Comparison of ENCODE assay signal across 9 cellular contexts in genomic region chr20:53736757-53737403, GRCh38.
A peak's percentile ranks its signal among the peaks of the same experiment; 100 is the strongest.
DNase-seq lines count a peak whose midpoint lies in the region; ATAC-seq, FAIRE-seq and TF ChIP-seq lines count a peak whose summit lies in the region.
"Had no signal": no experiment of that assay in that cellular context is flagged by ENCODE, and none has a peak within 500 bp of the region (broad histone marks: within the 10 kb centered on the region; RNA-seq: fewer than 3 reads in every experiment).

No MANE protein-coding gene starts in this region.

- H3K9me3 Mint-ChIP-seq in CD8-positive, alpha-beta T cell = no peaks in the 10 kb centered on the region
- H3K9me3 Mint-ChIP-seq in GM23338 = no peaks in the 10 kb centered on the region

- H3K23me2 ChIP-seq in H1 (ENCODE audit: low read depth, low read length) = no peaks in the 10 kb centered on the region

- no peaks in the 10 kb centered on the region for H3K27me3 Mint-ChIP-seq in CD8-positive, alpha-beta T cell (ENCODE audit: low read depth)
- peaks cover 14% of the 10 kb centered on the region for H3K27me3 Mint-ChIP-seq in GM23338 (ENCODE audit: insufficient read depth, low read depth, poor library complexity)

- no peak overlapping the region for H3K4me3 ChIP-seq in CD8-positive, alpha-beta T cell (ENCODE audit: low read depth, low read length)
- peak overlapping the region; percentile 19; the same call in 1 of the 2 replicates for H3K4me3 ChIP-seq in GM23338
- peak overlapping the region; percentile 17 to 33; a peak in 3 of 4 replicates for H3K4me3 ChIP-seq in Panc1 (ENCODE audit: low read depth in 2 of 2, low read length in 2 of 2)
- peak overlapping the region in 1 of 4 experiments; percentile 41; a peak in 1 of 8 replicates for H3K4me3 ChIP-seq in H1 (ENCODE audit: extremely low read depth in 1 of 4, insufficient read depth in 2 of 4, low read depth in 3 of 4, low read length in 4 of 4)
- peak overlapping the region; percentile 50 for H3K4me3 ChIP-seq in neuron (ENCODE audit: low read length)
- H3K4me3 ChIP-seq: lung had no signal

- peak overlapping the region; percentile 65 for H2BK120ac ChIP-seq in H1 (replicated peaks; ENCODE audit: low read depth, low read length)

- ATAC-seq in CD8-positive, alpha-beta T cell = no peak
- ATAC-seq in GM23338 (peak; percentile 50), Panc1 (peak; percentile 3; the same call in 1 of the 2 replicates)

- H2BK12ac ChIP-seq in H1 (ENCODE audit: low read depth, low read length) = peak overlapping the region; percentile 97

- TF ChIP-seq EP300 in H1 (IDR thresholded peaks at IDR 0.05; ENCODE audit: borderline replicate concordance in 1 of 2, low read depth in 2 of 2, low read length in 2 of 2) = no peak

- H2BK15ac ChIP-seq in H1 (ENCODE audit: low read length) = no peak overlapping the region

- H2AK5ac ChIP-seq in H1 (ENCODE audit: low read depth, low read length) = peak overlapping the region; percentile 32; the same call in 1 of the 2 replicates

- peak overlapping the region; percentile 14 for H3K4ac ChIP-seq in H1 (replicated peaks; ENCODE audit: insufficient read length, low read depth, low read length)

- H3K36me3 Mint-ChIP-seq in CD8-positive, alpha-beta T cell = no peaks in the 10 kb centered on the region
- no peaks in the 10 kb centered on the region for H3K36me3 Mint-ChIP-seq in GM23338 (ENCODE audit: low read depth)

- H3K79me1 ChIP-seq in H1 (ENCODE audit: low read depth, low read length) = no peaks in the 10 kb centered on the region

- H3K9me3 ChIP-seq in CD8-positive, alpha-beta T cell (ENCODE audit: low read length) = no peaks in the 10 kb centered on the region
- no peaks in the 10 kb centered on the region for H3K9me3 ChIP-seq in Panc1 (ENCODE audit: control insufficient read depth, insufficient read depth, low read depth, low read length)
- H3K9me3 ChIP-seq in H1 (ENCODE audit: insufficient read depth in 2 of 2, low read depth in 1 of 2, low read length in 1 of 2) = no peaks in the 10 kb centered on the region
- H3K9me3 ChIP-seq in neuron (ENCODE audit: low read length) = no peaks in the 10 kb centered on the region

- no peak for DNase-seq in CD8-positive, alpha-beta T cell
- peak; percentile 80 for DNase-seq in GM23338 (ENCODE audit: low spot score)
- DNase-seq in Panc1 (ENCODE audit: low read depth, low spot score) = peak; percentile 57
- DNase-seq in H1 (ENCODE audit: low read depth in 1 of 2, low spot score in 2 of 2) = no peak
- no peak for DNase-seq in putamen (ENCODE audit: low spot score)
- no peak for DNase-seq in mucosa of gallbladder (ENCODE audit: low spot score)
- no peak for DNase-seq in OCI-M2 (lab: John Stamatoyannopoulos, UW; ENCODE audit: unreplicated experiment)

- CTCF ChIA-PET in CD8-positive, alpha-beta T cell (lab: Charles Lee) = interaction anchor here (1.0 to 2.3 kb wide), 7 partner anchors 9 to 133 kb away, joined by 3 to 7 read pairs (median 3); no protein-coding TSS in a partner anchor
- CTCF ChIA-PET in Panc1 (lab: Charles Lee) = interaction anchor here (0.7 kb wide), 1 partner anchor 40 kb away, joined by 3 read pairs; no protein-coding TSS in a partner anchor
- CTCF ChIA-PET in H1 (lab: Charles Lee; ENCODE audit: partially characterized antibody) = interaction anchor here (0.6 to 2.7 kb wide), 10 partner anchors 12 to 190 kb away, joined by 3 to 11 read pairs (median 3); no protein-coding TSS in a partner anchor

- H4K20me1 ChIP-seq in GM23338 (replicated peaks; ENCODE audit: insufficient read depth) (no peaks in the 10 kb centered on the region), H1 (replicated peaks in 1 of 2; ENCODE audit: control insufficient read depth in 1 of 2, insufficient read depth in 2 of 2, low read length in 2 of 2) (no peaks in the 10 kb centered on the region)

- H3K9ac ChIP-seq in H1 (replicated peaks in 1 of 4; ENCODE audit: extremely low read depth in 1 of 4, low read depth in 3 of 4, low read length in 3 of 4) = peak overlapping the region in 3 of 4 experiments; percentile 1 to 59 (median 28); a peak in 4 of 7 replicates

- H3K18ac ChIP-seq in H1 (ENCODE audit: extremely low read depth, low read length) = peak overlapping the region; percentile 84

- BruUV-seq in Panc1 (replicated peaks; lab: Mats Ljungman, UMichigan) = TSS peak; percentile 60

- no peak overlapping the region for H3K27ac ChIP-seq in CD8-positive, alpha-beta T cell (ENCODE audit: low read depth, low read length)
- H3K27ac ChIP-seq in GM23338 (ENCODE audit: low read depth) = peak overlapping the region; percentile 95
- peak overlapping the region; percentile 100 for H3K27ac ChIP-seq in Panc1 (ENCODE audit: low read length)
- peak overlapping the region; percentile 76 for H3K27ac ChIP-seq in H1 (ENCODE audit: low read depth, low read length)

- H3K4me2 ChIP-seq in GM23338 (peak overlapping the region; percentile 65), H1 (ENCODE audit: insufficient read depth in 1 of 2, low read depth in 2 of 2, low read length in 2 of 2) (peak overlapping the region; percentile 50 to 56)

- WGBS in H1 (ENCODE audit: extremely low coverage in 1 of 2, insufficient coverage in 1 of 2, insufficient read length in 1 of 2, insufficient replicate concordance in 2 of 2, low coverage in 1 of 2, low lambda C conversion rate in 2 of 2, missing lambda C conversion rate in 1 of 2), 2 experiments = 32% methylated on average over 6 of the region's 6 CpGs; no CpG with 5 or more reads in 1 of the 2 experiments

- no peak overlapping the region for H3K56ac ChIP-seq in H1 (replicated peaks; ENCODE audit: insufficient read length, low read depth, low read length)

- no peak for TF ChIP-seq CTCF in CD8-positive, alpha-beta T cell (IDR thresholded peaks at IDR 0.05)
- TF ChIP-seq CTCF in GM23338 (conservative IDR thresholded peaks at IDR 0.05; ENCODE audit: low read depth in 2 of 2) (no peak), Panc1 (IDR thresholded peaks at IDR 0.05) (no peak), H1 (IDR thresholded peaks at IDR 0.05; ENCODE audit: control extremely low read depth in 1 of 3, insufficient read depth in 1 of 3, low read depth in 1 of 3, low read length in 3 of 3) (no peak)

- H3K4me1 Mint-ChIP-seq in CD8-positive, alpha-beta T cell (ENCODE audit: low read depth) = peaks cover 40% of the 10 kb centered on the region
- H3K4me1 Mint-ChIP-seq in GM23338 = peaks cover 69% of the 10 kb centered on the region

- H3K14ac ChIP-seq in H1 (ENCODE audit: insufficient read length) = no peak overlapping the region

- H4K5ac ChIP-seq in H1 (ENCODE audit: insufficient read length, low read depth, low read length) = peak overlapping the region; percentile 76

- in situ Hi-C loops in Panc1 (cut with HindIII; ENCODE audit: low pct_unique_long_range_greater_than_20kb, low sequenced_read_pairs) = no loop called here

- peak overlapping the region; percentile 83 for H3K27ac Mint-ChIP-seq in CD8-positive, alpha-beta T cell
- peak overlapping the region; percentile 98 for H3K27ac Mint-ChIP-seq in GM23338

- no peak overlapping the region for H4K8ac ChIP-seq in H1 (ENCODE audit: extremely low read depth, insufficient read depth, low read length)

- no peak for FAIRE-seq in H1 (lab: Jason Lieb, UNC)

- H2BK20ac ChIP-seq in H1 (ENCODE audit: low read length) = peak overlapping the region; percentile 95

- H3K36me3 ChIP-seq in CD8-positive, alpha-beta T cell (ENCODE audit: insufficient read depth, low read length) = no peaks in the 10 kb centered on the region
- H3K36me3 ChIP-seq in GM23338 (ENCODE audit: insufficient read depth) (no peaks in the 10 kb centered on the region), Panc1 (ENCODE audit: control insufficient read depth, insufficient read depth, low read length) (no peaks in the 10 kb centered on the region), H1 (ENCODE audit: control insufficient read depth in 2 of 4, insufficient read depth in 4 of 4, low read length in 3 of 4) (no peaks in the 10 kb centered on the region), neuron (ENCODE audit: insufficient read depth, low read length) (no peaks in the 10 kb centered on the region)

- TF ChIP-seq POLR2A in H1 (IDR thresholded peaks at IDR 0.05; ENCODE audit: control extremely low read depth in 1 of 2, low read depth in 2 of 2, low read length in 2 of 2) = peak in 1 of 2 experiments; percentile 48; a peak in 1 of 3 replicates

- H3K23ac ChIP-seq in H1 (ENCODE audit: insufficient read length) = no peak overlapping the region

- H3F3A ChIP-seq in GM23338 (replicated peaks; ENCODE audit: low read depth) = no peaks in the 10 kb centered on the region

- peak overlapping the region; percentile 96 for H2BK5ac ChIP-seq in H1 (ENCODE audit: low read depth, low read length)

- intact Hi-C loops in CD8-positive, alpha-beta T cell (cut with DNase I, micrococcal nuclease) = no loop called here
- intact Hi-C loops in Panc1 (cut with micrococcal nuclease; ENCODE audit: unreplicated experiment) = loop anchor here (10.0 kb wide), 1 partner anchor 142 kb away; the partner anchor contains the start of gene ZNF217

- H3K4me1 ChIP-seq in CD8-positive, alpha-beta T cell (ENCODE audit: insufficient read depth, low read length) = peaks cover 20% of the 10 kb centered on the region
- H3K4me1 ChIP-seq in GM23338 (ENCODE audit: insufficient read depth) (peaks cover 63% of the 10 kb centered on the region), Panc1 (ENCODE audit: control insufficient read depth, insufficient read depth, low read length) (peaks cover 73% of the 10 kb centered on the region), H1 (replicated peaks in 1 of 4; ENCODE audit: control insufficient read depth in 3 of 4, insufficient read depth in 4 of 4, low read length in 3 of 4) (peaks cover 23 to 40% (median 38%) of the 10 kb centered on the region in 4 experiments; a peak in 6 of 7 replicates), neuron (ENCODE audit: insufficient read depth, low read length) (peaks cover 62% of the 10 kb centered on the region)

- peak overlapping the region; percentile 67; the same call in 1 of the 2 replicates for H2AFZ ChIP-seq in GM23338
- H2AFZ ChIP-seq in H1 (ENCODE audit: low read length) = no peak overlapping the region; the same call in 1 of the 2 replicates
- H2AFZ ChIP-seq in neuron (ENCODE audit: low read depth, low read length) = peak overlapping the region; percentile 29

- TF ChIP-seq RAD21 in H1 (IDR thresholded peaks at IDR 0.05 in 1 of 2, conservative IDR thresholded peaks at IDR 0.05 in 1 of 2; ENCODE audit: low read depth in 2 of 2, low read length in 2 of 2) = no peak

- H4K91ac ChIP-seq in H1 (replicated peaks; ENCODE audit: insufficient read length, low read length) = peak overlapping the region; percentile 75

- peak overlapping the region; percentile 67 for H3K4me3 Mint-ChIP-seq in CD8-positive, alpha-beta T cell
- peak overlapping the region; percentile 56 for H3K4me3 Mint-ChIP-seq in GM23338

- POLR2A ChIA-PET in CD8-positive, alpha-beta T cell (lab: Charles Lee) = interaction anchor here (0.6 to 2.0 kb wide), 5 partner anchors 14 to 130 kb away, joined by 3 to 6 read pairs (median 4); no protein-coding TSS in a partner anchor
- POLR2A ChIA-PET in Panc1 (lab: Charles Lee) (interaction anchor here (0.5 to 1.1 kb wide), 9 partner anchors 43 to 447 kb away, joined by 3 to 7 read pairs (median 4); no protein-coding TSS in a partner anchor), H1 (lab: Charles Lee; ENCODE audit: partially characterized antibody) (interaction anchor here (0.7 to 1.7 kb wide), 9 partner anchors 10 to 127 kb away, joined by 3 to 5 read pairs (median 3); no protein-coding TSS in a partner anchor)

- no peaks in the 10 kb centered on the region for H3K27me3 ChIP-seq in CD8-positive, alpha-beta T cell (ENCODE audit: insufficient read depth, low read length)
- H3K27me3 ChIP-seq in GM23338 (ENCODE audit: insufficient read depth) = no peaks in the 10 kb centered on the region
- no peaks in the 10 kb centered on the region for H3K27me3 ChIP-seq in Panc1 (ENCODE audit: control insufficient read depth, insufficient read depth, low read length)
- no peaks in the 10 kb centered on the region for H3K27me3 ChIP-seq in H1 (replicated peaks in 1 of 4; ENCODE audit: control insufficient read depth in 3 of 4, extremely low read depth in 1 of 4, insufficient read depth in 3 of 4, low read length in 3 of 4)
- H3K27me3 ChIP-seq in neuron (ENCODE audit: insufficient read depth, low read length) = no peaks in the 10 kb centered on the region

- no peaks in the 10 kb centered on the region for H3K79me2 ChIP-seq in GM23338 (replicated peaks; ENCODE audit: insufficient read depth)
- H3K79me2 ChIP-seq in H1 (ENCODE audit: control insufficient read depth in 1 of 2, insufficient read depth in 2 of 2, low read length in 2 of 2) = no peaks in the 10 kb centered on the region

- H3K9me2 ChIP-seq in GM23338 (ENCODE audit: insufficient read depth) = no peaks in the 10 kb centered on the region

Comparison
In these comparisons a context has a peak if more than half of its experiments do, and no peak if none do; other contexts are left out.
1. DNase-seq: peak in GM23338 (single experiment) and Panc1 (single experiment); none in CD8-positive, alpha-beta T cell (0 of 7), H1 (0 of 2), putamen (single experiment), mucosa of gallbladder (single experiment) and OCI-M2 (single experiment).